Comparison of ENCODE assay signal across 29 cellular contexts in the genomic region with DNA sequence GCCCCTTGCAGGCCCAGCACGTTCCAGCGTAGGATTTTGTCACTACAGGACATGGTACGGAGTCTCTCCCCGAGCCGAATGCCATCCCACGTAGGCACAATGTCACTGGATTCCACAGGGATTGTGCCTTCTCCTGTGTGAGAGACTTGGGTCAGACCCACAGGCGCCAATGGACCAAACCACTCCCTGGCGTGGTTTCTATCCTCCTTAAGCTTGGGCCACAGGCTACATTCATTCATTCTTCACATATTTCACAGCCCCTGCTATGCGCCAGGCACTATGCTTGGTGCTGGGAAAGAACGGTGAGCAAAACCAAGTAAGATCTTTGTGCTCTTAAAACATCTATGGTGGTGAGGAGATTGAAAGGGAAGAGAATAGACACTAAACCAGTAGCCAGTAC. TPM values are rescaled to one million over a fixed set of nuclear protein-coding genes. Genes with fewer than 3 reads are reported as not detected.
"Had no signal": no experiment of that assay in that cellular context is flagged by ENCODE, and none has a peak within 500 bp of the region (broad histone marks: within the 10 kb centered on the region; RNA-seq: fewer than 3 reads in every experiment).

No MANE protein-coding gene starts in this region.

- H3K9me3 Mint-ChIP-seq: activated T-cell treated with anti-CD3 and anti-CD28 coated beads, Interleukin-2, amount 50 U/mL, for 72 hours; immature natural killer cell; naive thymus-derived CD8-positive, alpha-beta T cell; T-cell had no signal

- H3K9me3 ChIP-seq: breast epithelium, esophagus muscularis mucosa, heart right ventricle, left ventricle myocardium inferior, pancreas, right lobe of liver, testis, upper lobe of left lung had no signal

- H3K4me3 Mint-ChIP-seq: activated T-cell treated with anti-CD3 and anti-CD28 coated beads, Interleukin-2, amount 50 U/mL, for 72 hours; immature natural killer cell; naive thymus-derived CD8-positive, alpha-beta T cell; T-cell had no signal

- H3K4me1 ChIP-seq: breast epithelium, pancreas, right lobe of liver, testis, upper lobe of left lung had no signal

- FAIRE-seq: endothelial cell of umbilical vein, pancreas had no signal

- H3K27ac Mint-ChIP-seq: T-cell had no signal

- H3K4me2 ChIP-seq: smooth muscle cell had no signal

- H3K27me3 Mint-ChIP-seq: naive thymus-derived CD8-positive, alpha-beta T cell; T-cell had no signal

- H3K4me3 ChIP-seq: breast epithelium, esophagus muscularis mucosa, heart right ventricle, left ventricle myocardium inferior, pancreas, right lobe of liver, smooth muscle cell, testis, upper lobe of left lung had no signal

- H3K4me1 Mint-ChIP-seq: immature natural killer cell, T-cell had no signal

- H3K27ac ChIP-seq: breast epithelium, esophagus muscularis mucosa, heart right ventricle, left ventricle myocardium inferior, neutrophil, pancreas, right lobe of liver, testis, upper lobe of left lung had no signal

- ATAC-seq: activated T-cell treated with anti-CD3 and anti-CD28 coated beads, Interleukin-2, amount 50 U/mL, for 72 hours; heart right ventricle; naive thymus-derived CD8-positive, alpha-beta T cell; pancreas; right lobe of liver; SK-N-SH treated with all-trans-retinoic acid at 6 μM for 48 hours; T-cell had no signal

- DNase-seq: activated CD4-positive, alpha-beta T cell treated with anti-CD3 and anti-CD28 coated beads for 48 hours; activated CD4-positive, CD25-positive, alpha-beta regulatory T cell; activated CD8-positive, alpha-beta memory T cell treated with anti-CD3 and anti-CD28 coated beads for 24 hours; activated CD8-positive, alpha-beta memory T cell treated with anti-CD3 and anti-CD28 coated beads, Interleukin-2, amount 50 U/mL, for 48 hours; activated gamma-delta T cell; activated T-cell treated with anti-CD3 and anti-CD28 coated beads, Interleukin-2, amount 50 U/mL, for 72 hours; aorta; cerebellar nuclear complex; effector CD4-positive, alpha-beta T cell; heart right ventricle; immature natural killer cell; kidney glomerular epithelial cell; left ventricle myocardium inferior; mammary epithelial cell; pancreas; right lobe of liver; stimulated activated CD4-positive, alpha-beta T cell treated with anti-CD3 and anti-CD28 coated beads, Interleukin-4, amount 100 ng/mL, for 1 hour; T-cell; T-helper 9 cell; testis; upper lobe of left lung had no signal

- H3K27me3 ChIP-seq: breast epithelium, esophagus muscularis mucosa, heart right ventricle, neutrophil, pancreas, right lobe of liver, testis, upper lobe of left lung had no signal

RNA-seq across cellular contexts. Expression of a gene that starts 18.7 kb away (rescaled TPM):
- total RNA-seq: aorta; endothelial cell of umbilical vein; left ventricle myocardium inferior; mononuclear cell; naive thymus-derived CD8-positive, alpha-beta T cell; smooth muscle cell had no signal
- polyA plus RNA-seq: endothelial cell of umbilical vein, smooth muscle cell had no signal
